In genomic region chr12:56258820-56259183, GRCh38 we compare ENCODE assay signal across 8 cellular contexts. TPM values are rescaled to one million over a fixed set of nuclear protein-coding genes. Genes with fewer than 3 reads are reported as not detected.
DNase-seq lines count a peak whose midpoint lies in the region; ATAC-seq and TF ChIP-seq lines count a peak whose summit lies in the region.

No MANE protein-coding gene starts in this region.

- H3K4me1 ChIP-seq in mononuclear cell (ENCODE audit: insufficient read depth, low read length): peaks cover 27% of the 10 kb centered on the region

- intact Hi-C loops in MCF 10A (cut with micrococcal nuclease): loop anchor here (1.0 kb wide), 1 partner anchor 140 kb away; no protein-coding TSS in a partner anchor

- peak overlapping the region; percentile 81 for H3K27ac ChIP-seq in 22Rv1

- CTCF ChIA-PET in MCF 10A (lab: Yijun Ruan, JAX): interaction anchor here (0.7 to 3.5 kb wide), 15 partner anchors 16 to 141 kb away, joined by 3 to 24 read pairs (median 4); partner anchors contain the start of genes CS, RNF41, RPL41 and SMARCC2

- no peak for ATAC-seq in GM18873 (IDR thresholded peaks at IDR 0.05; ENCODE audit: low FRiP score, unreplicated experiment)

- POLR2A ChIA-PET in MCF 10A (lab: Yijun Ruan, JAX): interaction anchor here (1.6 to 3.8 kb wide), 5 partner anchors 8 to 140 kb away, joined by 10 to 28 read pairs (median 14); partner anchors contain the start of genes CNPY2, COQ10A, CS and NABP2

- DNase-seq in HFF-Myc (ENCODE audit: extremely low read depth, low read depth): no peak
- no peak for DNase-seq in MCF 10A (ENCODE audit: unreplicated experiment)
- no peak for DNase-seq in OCI-M2 (lab: John Stamatoyannopoulos, UW; ENCODE audit: unreplicated experiment)
- no peak for DNase-seq in stimulated activated CD4-positive, alpha-beta T cell treated with anti-CD3 and anti-CD28 coated beads, Interleukin-1b, Interleukin-23, amount 100 ng/mL, for 48 hours
- no peak for DNase-seq in NK-92 treated with Interleukin-12 subunit alpha and Interleukin-12 subunit beta, amount 100 ng/mL, for 24 hours (lab: John Stamatoyannopoulos, UW)

- H3K9me3 ChIP-seq in mononuclear cell (ENCODE audit: low read depth, low read length): no peaks in the 10 kb centered on the region

- H3K27me3 Mint-ChIP-seq in MCF 10A (ENCODE audit: insufficient read depth, unreplicated experiment): no peaks in the 10 kb centered on the region

- H3K4me3 ChIP-seq in HFF-Myc (replicated peaks; ENCODE audit: low read depth, low read length) (peak overlapping the region; percentile 62), mononuclear cell (ENCODE audit: low read length) (peak overlapping the region; percentile 66)

- peaks cover 29% of the 10 kb centered on the region for H3K4me1 Mint-ChIP-seq in MCF 10A (ENCODE audit: insufficient read depth, unreplicated experiment)

- no peak for TF ChIP-seq CTCF in 22Rv1 (IDR thresholded peaks at IDR 0.05)
- no peak for TF ChIP-seq CTCF in HFF-Myc (IDR thresholded peaks at IDR 0.05; ENCODE audit: low read depth, low read length, missing control alignments)
- TF ChIP-seq CTCF in MCF 10A (IDR thresholded peaks at IDR 0.05; ENCODE audit: unreplicated experiment): no peak

- H3K27me3 ChIP-seq in mononuclear cell (ENCODE audit: insufficient read depth, low read length): no peaks in the 10 kb centered on the region

- peaks cover 23% of the 10 kb centered on the region for H3K36me3 Mint-ChIP-seq in MCF 10A (ENCODE audit: insufficient read depth, unreplicated experiment)

- H3K9me3 Mint-ChIP-seq in MCF 10A (ENCODE audit: unreplicated experiment): no peaks in the 10 kb centered on the region

- H3K4me3 Mint-ChIP-seq in MCF 10A (ENCODE audit: unreplicated experiment): peak overlapping the region; percentile 84

- no TSS peak for BruUV-seq in MCF 10A (replicated peaks; lab: Mats Ljungman, UMichigan)

- H3K27ac Mint-ChIP-seq in MCF 10A (ENCODE audit: low read depth, unreplicated experiment): peak overlapping the region; percentile 71

RNA-seq across cellular contexts. Expression of gene ANKRD52, which starts 0.6 kb away (rescaled TPM):
- 46.3 and 73.8 TPM in 2 replicates for total RNA-seq in MCF 10A (2022)
- 8.4 TPM for total RNA-seq in mononuclear cell

RNA-seq across cellular contexts. Expression of gene COQ10A, which starts 7.9 kb away (rescaled TPM):
- 3.6 and 3.8 TPM in 2 replicates for total RNA-seq in MCF 10A (2022)
- total RNA-seq in mononuclear cell: 14.8 TPM

RNA-seq across cellular contexts. Expression of gene SLC39A5, which starts 29.0 kb away (rescaled TPM):
- total RNA-seq in MCF 10A (2022): not detected in 2 replicates
- total RNA-seq in mononuclear cell: not detected

RNA-seq across cellular contexts. Expression of gene NABP2, which starts 34.7 kb away (rescaled TPM):
- total RNA-seq in MCF 10A (2022): 53.3 and 56.2 TPM in 2 replicates
- 8.9 TPM for total RNA-seq in mononuclear cell

RNA-seq across cellular contexts. Expression of gene RNF41, which starts 37.1 kb away (rescaled TPM):
- total RNA-seq in MCF 10A (2022) (92.1 and 108 TPM in 2 replicates), mononuclear cell (34.3 TPM)
